Comparison of ENCODE assay signal across 25 cellular contexts in the genomic region with DNA sequence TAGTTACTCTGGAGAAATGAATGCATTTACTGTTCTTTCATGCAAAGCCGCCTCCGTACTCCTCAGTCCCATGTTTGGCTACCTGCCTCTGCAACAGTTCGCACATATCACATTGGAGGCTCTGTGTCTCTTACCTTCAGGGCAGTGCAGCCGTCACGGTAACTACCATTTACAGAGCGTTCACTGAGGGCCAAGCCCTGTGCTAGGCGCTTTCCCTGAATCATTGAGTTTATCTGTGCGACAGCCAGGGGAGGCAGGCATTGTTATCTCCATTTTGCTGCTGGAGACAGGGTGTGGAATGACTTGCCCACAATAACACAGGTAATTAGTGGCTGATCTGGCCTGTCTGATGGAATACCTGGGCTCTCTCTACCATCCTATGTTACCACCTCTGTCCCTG.
"Had no signal": no experiment of that assay in that cellular context is flagged by ENCODE, and none has a peak within 500 bp of the region (broad histone marks: within the 10 kb centered on the region; RNA-seq: fewer than 3 reads in every experiment).

No MANE protein-coding gene starts in this region.

- H3K9me3 ChIP-seq: heart right ventricle, left lung, lower lobe of right lung, right atrium auricular region, right lobe of liver, suprapubic skin, thoracic aorta, tibial artery, uterus had no signal

- H3K4me2 ChIP-seq: hepatocyte had no signal

- H3K4me1 Mint-ChIP-seq: naive thymus-derived CD8-positive, alpha-beta T cell; stimulated activated effector memory CD8-positive, alpha-beta T cell treated with anti-CD3 and anti-CD28 coated beads, Interleukin-12 subunit alpha, Interleukin-12 subunit beta, amount 100 ng/mL, for 72 hours had no signal

- H3K36me3 Mint-ChIP-seq: naive thymus-derived CD8-positive, alpha-beta T cell; stimulated activated effector memory CD8-positive, alpha-beta T cell treated with anti-CD3 and anti-CD28 coated beads, Interleukin-12 subunit alpha, Interleukin-12 subunit beta, amount 100 ng/mL, for 72 hours had no signal

- H3K4me1 ChIP-seq: left lung, lower lobe of right lung, parathyroid adenoma, right lobe of liver, suprapubic skin, tibial artery had no signal

- H3K27ac Mint-ChIP-seq: naive thymus-derived CD8-positive, alpha-beta T cell; nephron; progenitor cell of endocrine pancreas; stimulated activated effector memory CD8-positive, alpha-beta T cell treated with anti-CD3 and anti-CD28 coated beads, Interleukin-12 subunit alpha, Interleukin-12 subunit beta, amount 100 ng/mL, for 72 hours; stimulated activated naive CD8-positive, alpha-beta T cell treated with anti-CD3 and anti-CD28 coated beads, Interleukin-15, Interleukin-2, amounts not matched to agents 100 ng/mL and 50 ng/mL, for 24 hours; type B pancreatic cell had no signal

- H3K4me3 Mint-ChIP-seq: naive thymus-derived CD8-positive, alpha-beta T cell; nephron; neural crest cell; stimulated activated effector memory CD8-positive, alpha-beta T cell treated with anti-CD3 and anti-CD28 coated beads, Interleukin-12 subunit alpha, Interleukin-12 subunit beta, amount 100 ng/mL, for 72 hours; stimulated activated naive CD8-positive, alpha-beta T cell treated with anti-CD3 and anti-CD28 coated beads, Interleukin-15, Interleukin-2, amounts not matched to agents 100 ng/mL and 50 ng/mL, for 24 hours; type B pancreatic cell had no signal

- H3K9me3 Mint-ChIP-seq: naive thymus-derived CD8-positive, alpha-beta T cell; nephron; neural crest cell; stimulated activated effector memory CD8-positive, alpha-beta T cell treated with anti-CD3 and anti-CD28 coated beads, Interleukin-12 subunit alpha, Interleukin-12 subunit beta, amount 100 ng/mL, for 72 hours; stimulated activated naive CD8-positive, alpha-beta T cell treated with anti-CD3 and anti-CD28 coated beads, Interleukin-15, Interleukin-2, amounts not matched to agents 100 ng/mL and 50 ng/mL, for 24 hours had no signal

- ATAC-seq: left lung; lower lobe of right lung; naive thymus-derived CD8-positive, alpha-beta T cell; right lobe of liver; stimulated activated effector memory CD8-positive, alpha-beta T cell treated with anti-CD3 and anti-CD28 coated beads, Interleukin-12 subunit alpha, Interleukin-12 subunit beta, amount 100 ng/mL, for 72 hours had no signal

- H2AFZ ChIP-seq: hepatocyte, parathyroid adenoma had no signal

- H3K27me3 ChIP-seq: heart right ventricle, hepatocyte, left lung, right atrium auricular region, right lobe of liver, suprapubic skin, tibial artery, uterus had no signal

- DNase-seq: heart right ventricle; islet precursor cell; left lung; lower lobe of right lung; mammary epithelial cell; mesenchymal stem cell; naive thymus-derived CD8-positive, alpha-beta T cell; nucleus accumbens; right lobe of liver; stimulated activated CD4-positive, alpha-beta T cell treated with anti-CD3 and anti-CD28 coated beads, Interleukin-12 subunit alpha, Interleukin-12 subunit beta, amount 100 ng/mL, for 4 hours; stimulated activated CD4-positive, alpha-beta T cell treated with anti-CD3 and anti-CD28 coated beads, Interleukin-4, amount 100 ng/mL, for 24 hours; stimulated activated naive CD4-positive, alpha-beta T cell; tibial artery; uterus had no signal

- H3K9ac ChIP-seq: parathyroid adenoma had no signal

- H3K79me2 ChIP-seq: hepatocyte, parathyroid adenoma had no signal

- H3K27ac ChIP-seq: hepatocyte, left lung, lower lobe of right lung, parathyroid adenoma, right atrium auricular region, right lobe of liver, suprapubic skin, thoracic aorta, tibial artery had no signal
